ENCODE assay signal across 12 cellular contexts in genomic region chr5:171470420-171470819, GRCh38. TPM values are rescaled to one million over a fixed set of nuclear protein-coding genes. Genes with fewer than 3 reads are reported as not detected.
"Had no signal": no experiment of that assay in that cellular context is flagged by ENCODE, and none has a peak within 500 bp of the region (broad histone marks: within the 10 kb centered on the region; RNA-seq: fewer than 3 reads in every experiment).

No MANE protein-coding gene starts in this region.

- H3K27ac ChIP-seq: GM23248 had no signal

- DNase-seq: GM23248, GOT3, H7, H9, HCEC 1CT, HFFc6 had no signal

- H3K4me2 ChIP-seq: GM23338 had no signal

- H3K9ac ChIP-seq: GM23248 had no signal

- H3K4me3 ChIP-seq: GM23248, GM23338, HAP-1 had no signal

- ATAC-seq: HCT116 had no signal

- FAIRE-seq: H1, H54 had no signal

- H3K9me3 ChIP-seq: HAP-1 had no signal

- H2AFZ ChIP-seq: GM23248, GM23338 had no signal

- H3K36me3 ChIP-seq: HAP-1 had no signal

RNA-seq across cellular contexts. Expression of gene FGF18, which starts 51.0 kb away (rescaled TPM):
- total RNA-seq: GM23248, H4 had no signal
